28 cellular contexts compared by ENCODE assay signal in genomic region chr4:65834707-65835106, GRCh38.
"Had no signal": no experiment of that assay in that cellular context is flagged by ENCODE, and none has a peak within 500 bp of the region (broad histone marks: within the 10 kb centered on the region; RNA-seq: fewer than 3 reads in every experiment).

No MANE protein-coding gene starts in this region.

- H2AFZ ChIP-seq: neural progenitor cell, parathyroid adenoma had no signal

- H3K4me3 ChIP-seq: neural progenitor cell, ovary, psoas muscle, skin epidermis, smooth muscle cell, spleen, suprapubic skin, testis, tibial artery, transverse colon, upper lobe of right lung, uterus had no signal

- ATAC-seq: natural killer cell; psoas muscle; right cardiac atrium; sciatic nerve; stimulated activated memory B cell treated with anti-CD40 and anti-IgM and Interleukin-4, amounts not matched to agents 10 μg/mL and 1 μg/mL and 100 μg/mL, for 72 hours; stimulated activated naive CD8-positive, alpha-beta T cell treated with anti-CD3 and anti-CD28 coated beads, Interleukin-15, amount 100 ng/mL, for 72 hours; stimulated activated naive CD8-positive, alpha-beta T cell treated with anti-CD3 and anti-CD28 coated beads, Interleukin-15, Interleukin-2, amounts not matched to agents 100 U/mL and 50 U/mL, for 24 hours; upper lobe of right lung had no signal

- H3K9me3 ChIP-seq: ovary, psoas muscle, suprapubic skin, testis, tibial artery, transverse colon, upper lobe of right lung, uterus had no signal

- H3K9ac ChIP-seq: neural progenitor cell, parathyroid adenoma had no signal

- H3K27me3 ChIP-seq: neural progenitor cell, ovary, spleen, suprapubic skin, testis, tibial artery, transverse colon, upper lobe of right lung, uterus had no signal

- DNase-seq: natural killer cell; occipital lobe; ovary; posterior cingulate gyrus; psoas muscle; right cardiac atrium; spleen; stimulated activated CD4-positive, alpha-beta T cell treated with anti-CD3 and anti-CD28 coated beads, Interleukin-12 subunit alpha, Interleukin-12 subunit beta, amount 100 ng/mL, for 4 hours; stimulated activated CD4-positive, alpha-beta T cell treated with anti-CD3 and anti-CD28 coated beads, Interleukin-1b, Interleukin-23, amount 100 ng/mL, for 48 hours; stimulated activated CD4-positive, alpha-beta T cell treated with anti-CD3 and anti-CD28 coated beads, Interleukin-4, amount 100 ng/mL, for 1 hour; stimulated activated CD4-positive, alpha-beta T cell treated with anti-CD3 and anti-CD28 coated beads, Interleukin-4, amount 100 ng/mL, for 4 hours; stimulated activated CD8-positive, alpha-beta memory T cell treated with anti-CD3 and anti-CD28 coated beads, Interleukin-4, amount 100 ng/mL, for 48 hours; stimulated activated naive CD4-positive, alpha-beta T cell; stimulated activated naive CD8-positive, alpha-beta T cell treated with anti-CD3 and anti-CD28 coated beads, Interleukin-15, amount 100 ng/mL, for 72 hours; stimulated activated naive CD8-positive, alpha-beta T cell treated with anti-CD3 and anti-CD28 coated beads, Interleukin-15, Interleukin-2, amounts not matched to agents 100 U/mL and 50 U/mL, for 24 hours; substantia nigra; testis; tibial artery; transverse colon; upper lobe of right lung; uterus had no signal

- H3K4me1 ChIP-seq: neural progenitor cell, parathyroid adenoma, psoas muscle, spleen, suprapubic skin, testis, tibial artery, transverse colon, upper lobe of right lung, uterus had no signal

- H3K4me2 ChIP-seq: neural progenitor cell, smooth muscle cell had no signal

- H3K27ac ChIP-seq: neural progenitor cell, ovary, parathyroid adenoma, psoas muscle, skin epidermis, spleen, suprapubic skin, testis, tibial artery, transverse colon, upper lobe of right lung, uterus had no signal

- H3K79me2 ChIP-seq: parathyroid adenoma had no signal

- H3K36me3 ChIP-seq: neural progenitor cell, ovary, spleen, suprapubic skin, tibial artery, transverse colon, upper lobe of right lung, uterus had no signal
